In the genomic region with DNA sequence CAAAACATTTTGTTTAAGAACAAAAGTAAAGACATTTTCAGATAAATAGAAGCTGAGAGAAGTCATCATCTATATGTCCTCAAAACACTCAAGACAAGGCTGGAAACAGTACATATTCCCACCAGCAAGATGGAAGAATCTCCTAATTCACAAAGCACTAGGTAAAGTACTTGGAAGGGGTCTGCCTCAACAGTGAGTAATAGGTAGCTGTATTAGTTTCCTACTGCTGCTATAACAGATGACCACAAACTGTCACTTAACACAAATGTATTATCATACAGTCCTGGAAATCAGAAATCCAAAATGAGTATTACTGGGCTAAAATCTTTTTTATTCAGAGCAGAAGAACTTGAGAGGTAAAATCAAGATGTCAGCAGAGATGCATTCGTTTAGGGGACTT, we compare ENCODE assay signal across 35 cellular contexts.
"Had no signal": no experiment of that assay in that cellular context is flagged by ENCODE, and none has a peak within 500 bp of the region (broad histone marks: within the 10 kb centered on the region; RNA-seq: fewer than 3 reads in every experiment).

No MANE protein-coding gene starts in this region.

- H3K27me3 ChIP-seq: MG63 had no signal

- DNase-seq: MG63, MM.1S, MV-4-11, NCI-H1048, NCI-H1092, NCI-H1092 treated with DMSO at 0.1 percent for 48 hours, NCI-H1105, NCI-H1105 treated with DMSO at 0.1 percent for 48 hours, NCI-H1417, NCI-H1417 treated with DMSO at 0.1 percent for 48 hours, NCI-H1436, NCI-H1436 treated with DMSO at 0.1 percent for 48 hours, NCI-H146, NCI-H1694, NCI-H1694 treated with DMSO at 0.1 percent for 48 hours, NCI-H187, NCI-H187 treated with DMSO at 0.1 percent for 48 hours, NCI-H1930, NCI-H2029, NCI-H2029 treated with DMSO at 0.1 percent for 48 hours, NCI-H2081, NCI-H2081 treated with DMSO at 0.1 percent for 48 hours, NCI-H2107, NCI-H2171, NCI-H2171 treated with DMSO at 0.1 percent for 48 hours, NCI-H2227 treated with DMSO at 0.1 percent for 48 hours, NCI-H226, NCI-H345, NCI-H446, NCI-H446 treated with DMSO at 0.1 percent for 48 hours, NCI-H510A, NCI-H510A treated with DMSO at 0.1 percent for 48 hours, NCI-H524, NCI-H524 treated with DMSO at 0.1 percent for 48 hours, NCI-H526 had no signal

- H3K9me3 ChIP-seq: MG63 had no signal

- H3K4me3 ChIP-seq: MG63 had no signal

- H3K36me3 ChIP-seq: MG63 had no signal
